Comparison of ENCODE assay signal across 25 cellular contexts in the genomic region with DNA sequence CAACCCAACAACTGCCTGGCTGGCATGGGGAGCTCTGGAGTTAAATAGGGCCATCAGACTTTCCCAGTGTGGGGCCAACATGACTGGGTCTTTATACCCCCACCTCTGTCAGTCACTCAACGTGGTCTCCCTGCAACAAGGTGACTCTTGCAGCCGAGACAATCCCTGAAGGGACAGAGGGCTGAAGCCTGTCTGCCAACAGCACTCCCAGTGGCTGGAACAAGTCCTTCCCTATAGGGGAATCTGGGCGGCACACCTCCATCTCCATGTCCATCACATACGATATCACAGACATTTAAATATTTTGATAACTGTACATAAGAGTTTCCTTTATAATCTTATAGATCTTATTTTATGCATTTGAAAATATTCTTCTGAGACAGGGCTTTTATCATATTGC. TPM values are rescaled to one million over a fixed set of nuclear protein-coding genes. Genes with fewer than 3 reads are reported as not detected.
DNase-seq lines count a peak whose midpoint lies in the region; ATAC-seq and TF ChIP-seq lines count a peak whose summit lies in the region.
"Had no signal": no experiment of that assay in that cellular context is flagged by ENCODE, and none has a peak within 500 bp of the region (broad histone marks: within the 10 kb centered on the region; RNA-seq: fewer than 3 reads in every experiment).

No MANE protein-coding gene starts in this region.

- H3K9me3 Mint-ChIP-seq in MCF 10A (ENCODE audit: unreplicated experiment): no peaks in the 10 kb centered on the region

- no peak overlapping the region for H3K4me3 ChIP-seq in breast epithelium
- H3K4me3 ChIP-seq in OCI-LY7 (ENCODE audit: low read depth, low read length, poor library complexity, severe bottlenecking): no peak overlapping the region
- H3K4me3 ChIP-seq in fibroblast of mammary gland (ENCODE audit: control insufficient read depth, low read depth, low read length): no peak overlapping the region
- H3K4me3 ChIP-seq: colonic mucosa, HAP-1, tibial nerve had no signal

- H3K27ac Mint-ChIP-seq in MCF 10A (ENCODE audit: low read depth, unreplicated experiment) (no peak overlapping the region), T-helper 17 cell (no peak overlapping the region)
- H3K27ac Mint-ChIP-seq: activated CD4-positive, alpha-beta memory T cell treated with anti-CD3 and anti-CD28 coated beads, Interleukin-2, amount 10 ng/mL, durations not matched to agents 7 days and 5 days; activated naive CD4-positive, alpha-beta T cell treated with anti-CD3 and anti-CD28 coated beads, Interleukin-2, amount 50 U/mL, for 72 hours; activated T-cell treated with anti-CD3 and anti-CD28 coated beads, Interleukin-2, amount 50 U/mL, for 24 hours; CD4-positive, alpha-beta T cell; T-cell had no signal

- intact Hi-C loops in MCF 10A (cut with micrococcal nuclease) (no loop called here), breast epithelium (cut with DNase I; ENCODE audit: low total_unique reads) (no loop called here), OCI-LY7 (cut with micrococcal nuclease; ENCODE audit: unreplicated experiment) (no loop called here)

- H2AFZ ChIP-seq in OCI-LY7 (ENCODE audit: low read length): no peak overlapping the region

- CTCF ChIA-PET in MCF 10A (lab: Yijun Ruan, JAX) (no interaction called here), OCI-LY7 (lab: Charles Lee; ENCODE audit: unreplicated experiment) (no interaction called here)

- POLR2A ChIA-PET in MCF 10A (lab: Yijun Ruan, JAX) (no interaction called here), OCI-LY7 (lab: Charles Lee) (no interaction called here)

- H3K27me3 ChIP-seq in breast epithelium: no peaks in the 10 kb centered on the region
- H3K27me3 ChIP-seq: colonic mucosa had no signal

- H3K36me3 ChIP-seq in breast epithelium (no peaks in the 10 kb centered on the region), OCI-LY7 (ENCODE audit: insufficient read depth, low read length) (no peaks in the 10 kb centered on the region)
- H3K36me3 ChIP-seq: colonic mucosa, HAP-1, neutrophil, tibial nerve had no signal

- ATAC-seq in T-helper 17 cell (no peak), left lobe of liver (no peak)
- ATAC-seq: activated naive CD4-positive, alpha-beta T cell treated with anti-CD3 and anti-CD28 coated beads, Interleukin-2, amount 50 U/mL, for 72 hours; right cardiac atrium; T-cell had no signal

- TF ChIP-seq CTCF in MCF 10A (IDR thresholded peaks at IDR 0.05; ENCODE audit: unreplicated experiment) (peak; percentile 12), breast epithelium (IDR thresholded peaks at IDR 0.05) (no peak), OCI-LY7 (conservative IDR thresholded peaks at IDR 0.05; ENCODE audit: low read length) (peak; percentile 31; the same call in 1 of the 2 replicates), fibroblast of mammary gland (conservative IDR thresholded peaks at IDR 0.05; ENCODE audit: control insufficient read depth, insufficient read depth, low read depth, low read length) (peak; percentile 2)

- H3K4me2 ChIP-seq in OCI-LY7 (ENCODE audit: low read length): no peak overlapping the region

- H3K4me3 Mint-ChIP-seq in MCF 10A (ENCODE audit: unreplicated experiment): no peak overlapping the region
- no peak overlapping the region for H3K4me3 Mint-ChIP-seq in T-helper 17 cell
- H3K4me3 Mint-ChIP-seq: activated CD4-positive, alpha-beta memory T cell treated with anti-CD3 and anti-CD28 coated beads, Interleukin-2, amount 10 ng/mL, durations not matched to agents 7 days and 5 days; activated T-cell treated with anti-CD3 and anti-CD28 coated beads, Interleukin-2, amount 50 U/mL, for 24 hours; CD4-positive, alpha-beta T cell; T-cell had no signal

- H3K27ac ChIP-seq in breast epithelium (no peak overlapping the region), OCI-LY7 (ENCODE audit: low read depth, low read length, poor library complexity, severe bottlenecking) (no peak overlapping the region)
- H3K27ac ChIP-seq: colonic mucosa, neutrophil, tibial nerve had no signal

- H3K4me1 ChIP-seq in breast epithelium (no peaks in the 10 kb centered on the region), OCI-LY7 (ENCODE audit: insufficient read depth, low read length, poor library complexity, severe bottlenecking) (peaks cover under 1% of the 10 kb centered on the region)
- H3K4me1 ChIP-seq: colonic mucosa had no signal

- no peak for TF ChIP-seq POLR2A in breast epithelium (IDR thresholded peaks at IDR 0.05)

- H3K36me3 Mint-ChIP-seq in MCF 10A (ENCODE audit: insufficient read depth, unreplicated experiment) (no peaks in the 10 kb centered on the region), T-helper 17 cell (ENCODE audit: low read depth) (no peaks in the 10 kb centered on the region)
- H3K36me3 Mint-ChIP-seq: activated naive CD4-positive, alpha-beta T cell treated with anti-CD3 and anti-CD28 coated beads, Interleukin-2, amount 50 U/mL, for 72 hours; T-cell had no signal

- no peaks in the 10 kb centered on the region for H3K4me1 Mint-ChIP-seq in MCF 10A (ENCODE audit: insufficient read depth, unreplicated experiment)
- H3K4me1 Mint-ChIP-seq in T-helper 17 cell: no peaks in the 10 kb centered on the region

- no peak for DNase-seq in MCF 10A (ENCODE audit: unreplicated experiment)
- no peak for DNase-seq in breast epithelium (ENCODE audit: low spot score in 2 of 2)
- DNase-seq in OCI-LY7 (ENCODE audit: low spot score): no peak
- no peak for DNase-seq in fibroblast of mammary gland (ENCODE audit: low read depth)
- DNase-seq in T-helper 17 cell: no peak
- no peak for DNase-seq in NCI-H2081 treated with DMSO at 0.1 percent for 48 hours (lab: John Stamatoyannopoulos, UW)
- no peak for DNase-seq in NCI-H1436 treated with DMSO at 0.1 percent for 48 hours (lab: John Stamatoyannopoulos, UW)
- DNase-seq in left lobe of liver (ENCODE audit: low spot score): no peak
- DNase-seq: activated CD4-positive, alpha-beta memory T cell treated with anti-CD3 and anti-CD28 coated beads, Interleukin-2, amount 10 ng/mL, durations not matched to agents 7 days and 5 days; activated T-cell treated with anti-CD3 and anti-CD28 coated beads, Interleukin-2, amount 50 U/mL, for 24 hours; CD4-positive, alpha-beta T cell; colonic mucosa; KG1; NCI-H1092 treated with DMSO at 0.1 percent for 48 hours; right cardiac atrium; stimulated activated naive CD4-positive, alpha-beta T cell treated with Interleukin-2 at 50 U/mL for 16 hours; T-cell had no signal

- no peaks in the 10 kb centered on the region for H3K9me2 ChIP-seq in OCI-LY7 (ENCODE audit: insufficient read depth, low read length)

- no peaks in the 10 kb centered on the region for H4K20me1 ChIP-seq in OCI-LY7 (ENCODE audit: insufficient read depth, low read length)

- H3K9me3 ChIP-seq in breast epithelium (no peaks in the 10 kb centered on the region), OCI-LY7 (ENCODE audit: low read length) (no peaks in the 10 kb centered on the region), T-helper 17 cell (ENCODE audit: control insufficient read depth, low read length, poor library complexity, severe bottlenecking) (no peaks in the 10 kb centered on the region)
- H3K9me3 ChIP-seq: colonic mucosa, HAP-1, neutrophil had no signal

- H3K27me3 Mint-ChIP-seq in MCF 10A (ENCODE audit: insufficient read depth, unreplicated experiment) (peaks cover 43% of the 10 kb centered on the region), T-helper 17 cell (no peaks in the 10 kb centered on the region)
- H3K27me3 Mint-ChIP-seq: CD4-positive, alpha-beta T cell had no signal

- BruUV-seq in MCF 10A (replicated peaks; lab: Mats Ljungman, UMichigan): no TSS peak
- BruUV-seq in OCI-LY7 (replicated peaks; lab: Mats Ljungman, UMichigan): no TSS peak

- H3K79me2 ChIP-seq in OCI-LY7 (ENCODE audit: insufficient read depth, low read depth, low read length): no peaks in the 10 kb centered on the region

RNA-seq across cellular contexts. Expression of a gene that starts 4.8 kb away (rescaled TPM):
- total RNA-seq in MCF 10A (2022) (0.42 and 0.66 TPM in 2 replicates), breast epithelium (10 to 100 TPM in 2 of 3 donors, 1 to 10 TPM in 1; 9.9 to 15.1 (median 12.4) TPM), OCI-LY7 (2022) (not detected in 2 replicates), T-helper 17 cell (1 to 10 TPM; 1.2 to 2.3 TPM), left lobe of liver (0.83 TPM)
- total RNA-seq in OCI-LY7 (2014; rRNA removed; shearing (Covaris generic)): 0.44 TPM in 1 of 2 replicates, not detected in the other

RNA-seq across cellular contexts. Expression of a gene that starts 44.9 kb away (rescaled TPM):
- total RNA-seq in MCF 10A (2022) (not detected in 2 replicates), breast epithelium (not detected), OCI-LY7 (2022) (not detected in 2 replicates), T-helper 17 cell (not detected), left lobe of liver (not detected)
- total RNA-seq in OCI-LY7 (2014; rRNA removed; shearing (Covaris generic)): not detected in 2 replicates
- total RNA-seq: activated CD4-positive, alpha-beta memory T cell treated with anti-CD3 and anti-CD28 coated beads, Interleukin-2, amount 10 ng/mL, durations not matched to agents 7 days and 5 days; activated naive CD4-positive, alpha-beta T cell treated with anti-CD3 and anti-CD28 coated beads, Interleukin-2, amount 50 U/mL, for 72 hours; CD4-positive, alpha-beta T cell; colonic mucosa; Daoy; endothelial cell of umbilical vein; frontal cortex; mononuclear cell; right cardiac atrium; T-cell; tibial nerve had no signal

Comparison
In these comparisons a context has a peak if more than half of its experiments do, and no peak if none do; other contexts are left out.
1. CTCF ChIP-seq: peak in MCF 10A (single experiment), OCI-LY7 (single experiment) and fibroblast of mammary gland (single experiment); none in breast epithelium (0 of 3).